ENCODE assay signal across 9 cellular contexts in genomic region chrX:135544338-135544948, GRCh38. TPM values are rescaled to one million over a fixed set of nuclear protein-coding genes. Genes with fewer than 3 reads are reported as not detected.
A peak's percentile ranks its signal among the peaks of the same experiment; 100 is the strongest.
DNase-seq lines count a peak whose midpoint lies in the region; ATAC-seq and TF ChIP-seq lines count a peak whose summit lies in the region.
"Had no signal": no experiment of that assay in that cellular context is flagged by ENCODE, and none has a peak within 500 bp of the region (broad histone marks: within the 10 kb centered on the region; RNA-seq: fewer than 3 reads in every experiment).

No MANE protein-coding gene starts in this region.

- 0 out of 2 replicates have a peak, but pooled peaks cover 7% of the 10 kb centered on the region for H4K20me1 ChIP-seq in OCI-LY7 (ENCODE audit: insufficient read depth, low read length)

- DNase-seq in OCI-LY7 (ENCODE audit: low spot score), result peak; percentile 41
- no peak for DNase-seq in left lobe of liver (ENCODE audit: low spot score)
- DNase-seq in OCI-M1 (lab: John Stamatoyannopoulos, UW), result no peak
- no peak for DNase-seq in stimulated activated CD4-positive, alpha-beta T cell treated with anti-CD3 and anti-CD28 coated beads, Interleukin-4, amount 100 ng/mL, for 24 hours
- DNase-seq: foreskin melanocyte, NCI-H2081 had no signal

- BruUV-seq in OCI-LY7 (replicated peaks; lab: Mats Ljungman, UMichigan), result no TSS peak

- ATAC-seq in GM18511 (IDR thresholded peaks at IDR 0.05; ENCODE audit: unreplicated experiment) (peak; percentile 77), GM21447 (IDR thresholded peaks at IDR 0.05; ENCODE audit: unreplicated experiment) (peak; percentile 88), left lobe of liver (peak; percentile 44), HG03135 (IDR thresholded peaks at IDR 0.05; ENCODE audit: unreplicated experiment) (no peak)

- no peak for TF ChIP-seq CTCF in OCI-LY7 (conservative IDR thresholded peaks at IDR 0.05; ENCODE audit: low read length)

- H3K27ac ChIP-seq in OCI-LY7 (ENCODE audit: low read depth, low read length, poor library complexity, severe bottlenecking), result peak overlapping the region; percentile 25

- H2AFZ ChIP-seq in OCI-LY7 (ENCODE audit: low read length), result no peak overlapping the region

- peaks cover 13% of the 10 kb centered on the region for H3K36me3 ChIP-seq in OCI-LY7 (ENCODE audit: insufficient read depth, low read length)

- intact Hi-C loops in OCI-LY7 (cut with micrococcal nuclease; ENCODE audit: unreplicated experiment), result no loop called here

- H3K79me2 ChIP-seq in OCI-LY7 (ENCODE audit: insufficient read depth, low read depth, low read length), result no peaks in the 10 kb centered on the region

- H3K4me2 ChIP-seq in OCI-LY7 (ENCODE audit: low read length), result peak overlapping the region; percentile 52

- no peaks in the 10 kb centered on the region for H3K9me3 ChIP-seq in OCI-LY7 (ENCODE audit: low read length)

- no peaks in the 10 kb centered on the region for H3K9me2 ChIP-seq in OCI-LY7 (ENCODE audit: insufficient read depth, low read length)

- POLR2A ChIA-PET in OCI-LY7 (lab: Charles Lee), result interaction anchor here (0.6 to 1.5 kb wide), 3 partner anchors 15 to 22 kb away, joined by 4 to 5 read pairs (median 4); no protein-coding TSS in a partner anchor

- no peak overlapping the region for H3K4me3 ChIP-seq in OCI-LY7 (ENCODE audit: low read depth, low read length, poor library complexity, severe bottlenecking)

- H3K4me1 ChIP-seq in OCI-LY7 (ENCODE audit: insufficient read depth, low read length, poor library complexity, severe bottlenecking), result peaks cover 17% of the 10 kb centered on the region

- CTCF ChIA-PET in OCI-LY7 (lab: Charles Lee; ENCODE audit: unreplicated experiment), result no interaction called here

RNA-seq across cellular contexts. Expression of gene INTS6L, which starts 24.0 kb away (rescaled TPM):
- total RNA-seq in OCI-LY7 (2014; rRNA removed; shearing (Covaris generic)), result 13.0 and 15.6 TPM in 2 replicates
- total RNA-seq in OCI-LY7 (2022) (13.9 and 16.4 TPM in 2 replicates), left lobe of liver (0.98 TPM)
